8 cellular contexts compared by ENCODE assay signal in the genomic region with DNA sequence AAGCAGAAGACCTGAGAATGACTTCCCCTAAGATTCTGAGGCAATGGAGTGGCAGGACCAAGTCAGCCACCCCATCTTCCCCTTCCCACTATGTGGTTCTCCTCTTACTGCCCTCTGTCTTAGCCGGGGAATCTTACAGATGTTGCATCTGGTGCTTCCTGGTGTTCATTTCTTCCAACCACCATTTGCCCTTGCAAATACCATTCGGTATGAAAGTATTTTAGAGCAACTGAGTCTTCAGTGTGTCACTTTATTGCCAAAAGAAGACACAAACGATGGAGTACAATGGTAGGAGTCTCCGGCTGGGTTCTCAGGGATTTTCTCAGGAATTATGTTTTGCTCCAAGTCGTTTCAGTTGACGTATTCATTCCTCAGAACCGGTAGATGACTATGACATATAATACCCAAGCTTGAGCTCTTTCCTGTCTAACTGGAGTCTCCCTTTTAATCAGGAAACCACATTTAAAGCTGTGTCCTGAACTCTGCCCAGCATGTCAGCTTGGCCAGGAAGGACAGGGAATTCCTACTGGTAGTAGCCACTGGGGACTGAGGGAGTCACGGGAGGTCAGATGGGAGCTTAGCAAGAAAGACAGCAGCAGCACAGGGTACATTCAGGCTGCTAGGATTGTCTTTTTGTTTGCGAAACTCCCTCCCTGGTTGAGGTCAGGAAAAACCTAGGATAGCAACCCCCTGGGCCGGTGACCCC.
DNase-seq lines count a peak whose midpoint lies in the region; ATAC-seq and TF ChIP-seq lines count a peak whose summit lies in the region.

No MANE protein-coding gene starts in this region.

- H3K36me3 Mint-ChIP-seq in endothelial cell (ENCODE audit: low read depth, unreplicated experiment) (no peaks in the 10 kb centered on the region), memory B cell (peaks cover 10% of the 10 kb centered on the region)

- H3K4me1 ChIP-seq in urinary bladder (ENCODE audit: insufficient read depth) = no peaks in the 10 kb centered on the region

- H3K9me3 Mint-ChIP-seq in endothelial cell (ENCODE audit: unreplicated experiment) (no peaks in the 10 kb centered on the region), memory B cell (no peaks in the 10 kb centered on the region)

- no peak overlapping the region for H3K4me3 ChIP-seq in urinary bladder (ENCODE audit: low read depth, low read length)

- H3K27ac Mint-ChIP-seq in endothelial cell (ENCODE audit: unreplicated experiment) = peak overlapping the region; percentile 96
- peak overlapping the region; percentile 65 for H3K27ac Mint-ChIP-seq in memory B cell

- H3K36me3 ChIP-seq in urinary bladder (ENCODE audit: insufficient read depth) = no peaks in the 10 kb centered on the region

- ATAC-seq in memory B cell (ENCODE audit: low read depth) = no peak
- no peak for ATAC-seq in HG02938 (IDR thresholded peaks at IDR 0.05; ENCODE audit: unreplicated experiment)

- peak; percentile 95 for DNase-seq in M059J (ENCODE audit: low read depth)
- DNase-seq in endothelial cell (ENCODE audit: low spot score) = peak; percentile 48
- no peak for DNase-seq in memory B cell (ENCODE audit: low spot score in 2 of 2)
- DNase-seq in NOMO-1 treated with dmso at 0.1 percent for 144 hours (lab: John Stamatoyannopoulos, UW; ENCODE audit: unreplicated experiment) = no peak
- no peak for DNase-seq in activated CD4-positive, alpha-beta T cell treated with anti-CD3 and anti-CD28 coated beads for 48 hours
- no peak for DNase-seq in inferior parietal cortex (ENCODE audit: extremely low spot score)

- TF ChIP-seq CTCF in endothelial cell (IDR thresholded peaks at IDR 0.05; ENCODE audit: unreplicated experiment) = no peak

- 59% methylated on average over 10 of the region's 10 CpGs for WGBS in urinary bladder

- peaks cover 44% of the 10 kb centered on the region for H3K4me1 Mint-ChIP-seq in endothelial cell (ENCODE audit: unreplicated experiment)
- H3K4me1 Mint-ChIP-seq in memory B cell = peaks cover 6% of the 10 kb centered on the region

- H3K27me3 Mint-ChIP-seq in endothelial cell (ENCODE audit: unreplicated experiment) = peaks cover 12% of the 10 kb centered on the region
- H3K27me3 Mint-ChIP-seq in memory B cell = no peaks in the 10 kb centered on the region

- H3K27ac ChIP-seq in urinary bladder (ENCODE audit: low read depth) = peak overlapping the region; percentile 16

- H3K4me3 Mint-ChIP-seq in endothelial cell (ENCODE audit: unreplicated experiment) = peak overlapping the region; percentile 48
- no peak overlapping the region for H3K4me3 Mint-ChIP-seq in memory B cell

Comparison
In these comparisons a context has a peak if more than half of its experiments do, and no peak if none do; other contexts are left out.
1. DNase-seq: peak in M059J (single experiment) and endothelial cell (single experiment); none in memory B cell (0 of 2), NOMO-1 treated with dmso at 0.1 percent for 144 hours (single experiment), activated CD4-positive, alpha-beta T cell treated with anti-CD3 and anti-CD28 coated beads for 48 hours (single experiment) and inferior parietal cortex (single experiment).